14 cellular contexts compared by ENCODE assay signal in the genomic region with DNA sequence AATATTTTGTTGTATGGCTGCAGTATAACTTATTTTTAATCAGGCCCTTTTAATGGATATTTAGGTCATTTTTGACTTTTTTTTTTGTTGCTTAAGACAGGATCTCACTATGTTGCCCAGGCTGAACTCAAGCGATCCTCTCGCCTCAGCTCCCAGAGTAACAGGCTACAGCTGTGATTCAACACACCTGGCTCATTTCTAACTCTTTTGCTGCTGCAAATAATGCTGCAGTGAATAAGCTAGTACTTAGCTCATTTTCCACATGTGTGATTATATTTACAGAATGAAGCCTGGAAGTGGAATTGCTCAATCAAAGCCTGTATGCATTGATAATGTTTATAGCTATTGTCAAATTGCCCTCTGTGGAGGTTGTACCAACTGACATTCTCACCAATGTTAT. TPM values are rescaled to one million over a fixed set of nuclear protein-coding genes. Genes with fewer than 3 reads are reported as not detected.
DNase-seq lines count a peak whose midpoint lies in the region; ATAC-seq and TF ChIP-seq lines count a peak whose summit lies in the region.
"Had no signal": no experiment of that assay in that cellular context is flagged by ENCODE, and none has a peak within 500 bp of the region (broad histone marks: within the 10 kb centered on the region; RNA-seq: fewer than 3 reads in every experiment).

No MANE protein-coding gene starts in this region.

- intact Hi-C loops in mucosa of descending colon (cut with DNase I, micrococcal nuclease): no loop called here

- ATAC-seq in mucosa of descending colon (peak; percentile 41), GM21360 (IDR thresholded peaks at IDR 0.05; ENCODE audit: unreplicated experiment) (no peak)
- ATAC-seq: GM23338 had no signal

- DNase-seq in HCEC 1CT (peak; percentile 43), NB4 (ENCODE audit: low read depth) (peak; percentile 28), fibroblast of peridontal ligament (ENCODE audit: extremely low read depth) (peak; percentile 39), mucosa of descending colon (no peak), hippocampal formation (lab: John Stamatoyannopoulos, UW) (no peak), SHP77 treated with DMSO at 0.1 percent for 48 hours (lab: John Stamatoyannopoulos, UW) (no peak), NCI-H2227 treated with DMSO at 0.1 percent for 48 hours (lab: John Stamatoyannopoulos, UW) (no peak)
- DNase-seq: DND-41, KBM-7, NCI-H1092 treated with DMSO at 0.1 percent for 48 hours, NCI-H526, PC-9 had no signal

- no peaks in the 10 kb centered on the region for H3K9me3 ChIP-seq in mucosa of descending colon

- H3K36me3 ChIP-seq in mucosa of descending colon (ENCODE audit: low read depth): no peaks in the 10 kb centered on the region

- peaks cover 4% of the 10 kb centered on the region for H3K4me1 ChIP-seq in mucosa of descending colon (ENCODE audit: low read depth)

- H3K4me3 ChIP-seq in NB4 (ENCODE audit: low read depth, low read length) (no peak overlapping the region), mucosa of descending colon (no peak overlapping the region)
- H3K4me3 ChIP-seq: GM23338, PC-9 had no signal

- TF ChIP-seq POLR2A in NB4 (IDR thresholded peaks at IDR 0.05; ENCODE audit: extremely low read depth, insufficient read length): no peak

- TF ChIP-seq CTCF in NB4 (IDR thresholded peaks at IDR 0.05; ENCODE audit: low read depth, low read length) (no peak), mucosa of descending colon (IDR thresholded peaks at IDR 0.05) (no peak)

RNA-seq across cellular contexts. Expression of gene GTSF1L, which starts 1.1 kb away (rescaled TPM):
- not detected for total RNA-seq in mucosa of descending colon
- total RNA-seq: GM23338, PC-9 had no signal

RNA-seq across cellular contexts. Expression of gene MYBL2, which starts 58.8 kb away (rescaled TPM):
- total RNA-seq in mucosa of descending colon: 10 to 100 TPM in 1 of 3 donors, 1 to 10 TPM in 2; 1.9 to 19.5 (median 5.1) TPM

Comparison
In these comparisons a context has a peak if more than half of its experiments do, and no peak if none do; other contexts are left out.
1. DNase-seq: peak in HCEC 1CT (single experiment), NB4 (single experiment) and fibroblast of peridontal ligament (single experiment); none in mucosa of descending colon (0 of 3), hippocampal formation (0 of 2), SHP77 treated with DMSO at 0.1 percent for 48 hours (single experiment) and NCI-H2227 treated with DMSO at 0.1 percent for 48 hours (single experiment).